15 cellular contexts compared by ENCODE assay signal in the genomic region with DNA sequence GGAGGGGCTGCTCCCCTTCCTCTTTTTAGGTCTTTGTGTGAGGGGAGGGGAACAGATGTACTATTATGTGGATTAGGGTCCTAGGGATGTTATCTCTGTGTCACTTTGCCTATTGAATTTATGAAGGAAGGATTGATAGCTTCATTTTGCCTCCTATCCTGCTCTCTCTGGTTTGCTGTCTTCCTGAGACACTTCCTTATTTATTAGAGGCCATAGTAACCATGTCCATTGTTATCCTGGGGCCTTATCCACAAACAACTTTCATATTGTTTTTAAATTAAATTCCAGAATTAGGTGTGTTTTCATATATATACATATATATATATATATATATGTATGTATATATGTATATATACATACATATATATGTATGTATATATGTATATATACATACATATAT.
DNase-seq lines count a peak whose midpoint lies in the region; ATAC-seq and FAIRE-seq lines count a peak whose summit lies in the region.
"Had no signal": no experiment of that assay in that cellular context is flagged by ENCODE, and none has a peak within 500 bp of the region (broad histone marks: within the 10 kb centered on the region; RNA-seq: fewer than 3 reads in every experiment).

No MANE protein-coding gene starts in this region.

- H3K27me3 Mint-ChIP-seq in memory B cell, result no peaks in the 10 kb centered on the region
- H3K27me3 Mint-ChIP-seq in stimulated activated naive CD8-positive, alpha-beta T cell treated with anti-CD3 and anti-CD28 coated beads, Interleukin-15, amount 100 ng/mL, for 72 hours, result no peaks in the 10 kb centered on the region
- no peaks in the 10 kb centered on the region for H3K27me3 Mint-ChIP-seq in activated naive CD8-positive, alpha-beta T cell treated with anti-CD3 and anti-CD28 coated beads, Interleukin-2, amount 50 U/mL, for 24 hours

- DNase-seq in memory B cell (ENCODE audit: low spot score in 2 of 2) (no peak), posterior cingulate gyrus (no peak)
- DNase-seq in stimulated activated naive CD8-positive, alpha-beta T cell treated with anti-CD3 and anti-CD28 coated beads, Interleukin-15, amount 100 ng/mL, for 72 hours, result no peak
- DNase-seq in activated naive CD8-positive, alpha-beta T cell treated with anti-CD3 and anti-CD28 coated beads, Interleukin-2, amount 50 U/mL, for 24 hours, result no peak
- DNase-seq: KBM-7, NCI-H1105, NCI-H1694, NCI-H510A, NCI-H774, SHP77 treated with DMSO at 0.1 percent for 48 hours had no signal

- no peak for ATAC-seq in memory B cell (ENCODE audit: low read depth)
- ATAC-seq in stimulated activated naive CD8-positive, alpha-beta T cell treated with anti-CD3 and anti-CD28 coated beads, Interleukin-15, amount 100 ng/mL, for 72 hours, result no peak
- ATAC-seq in activated naive CD8-positive, alpha-beta T cell treated with anti-CD3 and anti-CD28 coated beads, Interleukin-2, amount 50 U/mL, for 24 hours, result no peak

- H3K4me1 Mint-ChIP-seq in memory B cell, result peaks cover 13% of the 10 kb centered on the region
- peaks cover 43% of the 10 kb centered on the region for H3K4me1 Mint-ChIP-seq in stimulated activated naive CD8-positive, alpha-beta T cell treated with anti-CD3 and anti-CD28 coated beads, Interleukin-15, amount 100 ng/mL, for 72 hours
- peaks cover 33% of the 10 kb centered on the region for H3K4me1 Mint-ChIP-seq in activated naive CD8-positive, alpha-beta T cell treated with anti-CD3 and anti-CD28 coated beads, Interleukin-2, amount 50 U/mL, for 24 hours

- H3K36me3 Mint-ChIP-seq in memory B cell, result peaks cover 17% of the 10 kb centered on the region
- H3K36me3 Mint-ChIP-seq in activated naive CD8-positive, alpha-beta T cell treated with anti-CD3 and anti-CD28 coated beads, Interleukin-2, amount 50 U/mL, for 24 hours (ENCODE audit: low read depth), result peaks cover 23% of the 10 kb centered on the region

- H3K4me3 Mint-ChIP-seq in memory B cell, result no peak overlapping the region
- no peak overlapping the region for H3K4me3 Mint-ChIP-seq in stimulated activated naive CD8-positive, alpha-beta T cell treated with anti-CD3 and anti-CD28 coated beads, Interleukin-15, amount 100 ng/mL, for 72 hours
- H3K4me3 Mint-ChIP-seq in activated naive CD8-positive, alpha-beta T cell treated with anti-CD3 and anti-CD28 coated beads, Interleukin-2, amount 50 U/mL, for 24 hours, result no peak overlapping the region

- intact Hi-C loops in posterior cingulate gyrus (cut with DNase I), result no loop called here

- peak overlapping the region; percentile 25 for H3K27ac Mint-ChIP-seq in memory B cell
- no peak overlapping the region for H3K27ac Mint-ChIP-seq in stimulated activated naive CD8-positive, alpha-beta T cell treated with anti-CD3 and anti-CD28 coated beads, Interleukin-15, amount 100 ng/mL, for 72 hours
- H3K27ac Mint-ChIP-seq in activated naive CD8-positive, alpha-beta T cell treated with anti-CD3 and anti-CD28 coated beads, Interleukin-2, amount 50 U/mL, for 24 hours, result no peak overlapping the region

- H3K9me3 Mint-ChIP-seq in memory B cell, result no peaks in the 10 kb centered on the region
- H3K9me3 Mint-ChIP-seq in stimulated activated naive CD8-positive, alpha-beta T cell treated with anti-CD3 and anti-CD28 coated beads, Interleukin-15, amount 100 ng/mL, for 72 hours, result no peaks in the 10 kb centered on the region
- H3K9me3 Mint-ChIP-seq in activated naive CD8-positive, alpha-beta T cell treated with anti-CD3 and anti-CD28 coated beads, Interleukin-2, amount 50 U/mL, for 24 hours, result no peaks in the 10 kb centered on the region

- FAIRE-seq in A204.1 (lab: Jason Lieb, UNC), result peak; percentile 77
- FAIRE-seq in G401.6 (lab: Jason Lieb, UNC), result peak; percentile 96
- FAIRE-seq in colon (lab: Jason Lieb, UNC), result peak; percentile 18
- FAIRE-seq: D721Med, H1 had no signal
